18 cellular contexts compared by ENCODE assay signal in genomic region chr5:144117412-144117811, GRCh38. TPM values are rescaled to one million over a fixed set of nuclear protein-coding genes. Genes with fewer than 3 reads are reported as not detected.
DNase-seq lines count a peak whose midpoint lies in the region; ATAC-seq and TF ChIP-seq lines count a peak whose summit lies in the region.
"Had no signal": no experiment of that assay in that cellular context is flagged by ENCODE, and none has a peak within 500 bp of the region (broad histone marks: within the 10 kb centered on the region; RNA-seq: fewer than 3 reads in every experiment).

No MANE protein-coding gene starts in this region.

- H3K4me1 ChIP-seq in left ventricle myocardium inferior (peaks cover 8% of the 10 kb centered on the region), fibroblast of lung (ENCODE audit: control insufficient read depth, extremely low read depth, insufficient read depth, low read length) (peaks cover 2% of the 10 kb centered on the region), upper lobe of right lung (no peaks in the 10 kb centered on the region)
- H3K4me1 ChIP-seq: BLaER1 had no signal

- H3K9me3 ChIP-seq in left ventricle myocardium inferior (replicated peaks) = peaks cover 5% of the 10 kb centered on the region
- no peaks in the 10 kb centered on the region for H3K9me3 ChIP-seq in fibroblast of lung (ENCODE audit: control insufficient read depth, insufficient read depth, low read depth, low read length)
- no peaks in the 10 kb centered on the region for H3K9me3 ChIP-seq in upper lobe of right lung

- intact Hi-C loops in Right ventricle myocardium superior (cut with DNase I) (no loop called here), left ventricle myocardium inferior (cut with micrococcal nuclease) (no loop called here), upper lobe of right lung (cut with DNase I) (no loop called here)

- H3K27me3 ChIP-seq in left ventricle myocardium inferior (ENCODE audit: low read depth) (no peaks in the 10 kb centered on the region), fibroblast of lung (ENCODE audit: control insufficient read depth, insufficient read depth, low read length) (no peaks in the 10 kb centered on the region), upper lobe of right lung (no peaks in the 10 kb centered on the region)
- H3K27me3 ChIP-seq: BLaER1 had no signal

- POLR2A ChIA-PET in RWPE1 (lab: Yijun Ruan, JAX; ENCODE audit: low non-redundant PET) = no interaction called here

- H3K36me3 ChIP-seq in left ventricle myocardium inferior (no peaks in the 10 kb centered on the region), fibroblast of lung (ENCODE audit: control insufficient read depth, insufficient read depth, low read length) (no peaks in the 10 kb centered on the region), upper lobe of right lung (no peaks in the 10 kb centered on the region)
- H3K36me3 ChIP-seq: BLaER1 had no signal

- peak overlapping the region; percentile 31 for H2AFZ ChIP-seq in fibroblast of lung (ENCODE audit: low read length)

- DNase-seq in Right ventricle myocardium superior = no peak
- no peak for DNase-seq in left ventricle myocardium inferior
- DNase-seq in fibroblast of lung (ENCODE audit: low read depth in 2 of 2) = no peak
- DNase-seq in upper lobe of right lung = no peak
- DNase-seq in medulla oblongata (ENCODE audit: extremely low spot score) = no peak
- DNase-seq in RWPE1 (ENCODE audit: low spot score) = no peak
- DNase-seq: GDM1; KG1; NCI-H1092 treated with DMSO at 0.1 percent for 48 hours; NCI-H1694; NCI-H2107; NCI-H345; NCI-H526 treated with DMSO at 0.1 percent for 48 hours; NK-92 treated with Interleukin-12 subunit alpha and Interleukin-12 subunit beta, amount 100 ng/mL, for 24 hours had no signal

- ATAC-seq in Right ventricle myocardium superior (ENCODE audit: poor library complexity) = peak; percentile 68
- ATAC-seq in upper lobe of right lung = peak; percentile 44
- no peak for ATAC-seq in GM18502 (IDR thresholded peaks at IDR 0.05; ENCODE audit: poor library complexity, unreplicated experiment)
- ATAC-seq: GM12878 had no signal

- no peak overlapping the region for H3K4me3 ChIP-seq in left ventricle myocardium inferior
- H3K4me3 ChIP-seq in fibroblast of lung (replicated peaks in 1 of 4; ENCODE audit: control extremely low read depth in 1 of 4, insufficient read depth in 1 of 4, low read depth in 3 of 4, low read length in 4 of 4) = no peak overlapping the region
- H3K4me3 ChIP-seq in upper lobe of right lung = no peak overlapping the region
- H3K4me3 ChIP-seq: BLaER1, GM12878 had no signal

- no peak overlapping the region for H3K4me2 ChIP-seq in fibroblast of lung (ENCODE audit: extremely low read depth, insufficient read depth, low read length)
- H3K4me2 ChIP-seq: BLaER1 had no signal

- H4K20me1 ChIP-seq in fibroblast of lung (ENCODE audit: control insufficient read depth, extremely low read depth, insufficient read depth, low read length) = no peaks in the 10 kb centered on the region
- H4K20me1 ChIP-seq: BLaER1 had no signal

- H3K27ac ChIP-seq in left ventricle myocardium inferior (replicated peaks) (no peak overlapping the region), VCaP (peak overlapping the region; percentile 78; the same call in 1 of the 2 replicates), fibroblast of lung (ENCODE audit: insufficient read depth, low read length) (no peak overlapping the region), upper lobe of right lung (no peak overlapping the region), RWPE1 (no peak overlapping the region)
- H3K27ac ChIP-seq: BLaER1 had no signal

- H3K9ac ChIP-seq in fibroblast of lung (ENCODE audit: insufficient read depth, low read length) = no peak overlapping the region
- H3K9ac ChIP-seq: BLaER1 had no signal

- TF ChIP-seq CTCF in left ventricle myocardium inferior (IDR thresholded peaks at IDR 0.05; ENCODE audit: borderline replicate concordance) = no peak
- TF ChIP-seq CTCF in VCaP (conservative IDR thresholded peaks at IDR 0.05) = no peak
- TF ChIP-seq CTCF in fibroblast of lung (conservative IDR thresholded peaks at IDR 0.05 in 1 of 2, IDR thresholded peaks at IDR 0.05 in 1 of 2; ENCODE audit: low read depth in 1 of 2, low read length in 2 of 2) = no peak
- TF ChIP-seq CTCF in upper lobe of right lung (IDR thresholded peaks at IDR 0.05) = no peak
- TF ChIP-seq CTCF in RWPE1 (conservative IDR thresholded peaks at IDR 0.05; ENCODE audit: low read depth) = no peak

- H3K79me2 ChIP-seq in fibroblast of lung (ENCODE audit: control insufficient read depth, insufficient read depth, low read length) = no peaks in the 10 kb centered on the region

- CTCF ChIA-PET in RWPE1 (lab: Yijun Ruan, JAX) = no interaction called here

RNA-seq across cellular contexts. Expression of gene YIPF5, which starts 53.0 kb away (rescaled TPM):
- total RNA-seq in Right ventricle myocardium superior (21.3 TPM), left ventricle myocardium inferior (26.1 TPM), fibroblast of lung (69.6 and 83.2 TPM in 2 replicates), upper lobe of right lung (47.6 TPM)
- 110 and 175 TPM in 2 replicates for polyA plus RNA-seq in fibroblast of lung
- 81.7 and 112 TPM in 2 replicates for polyA plus RNA-seq in fibroblast of lung (2012)
- 59.6 and 66.4 TPM in 2 replicates for polyA minus RNA-seq in fibroblast of lung (ENCODE audit: low replicate concordance)

RNA-seq across cellular contexts. Expression of gene KCTD16, which starts 53.3 kb away (rescaled TPM):
- total RNA-seq in Right ventricle myocardium superior (0.03 TPM), left ventricle myocardium inferior (0.08 TPM), fibroblast of lung (1.0 and 1.2 TPM in 2 replicates), upper lobe of right lung (5.1 TPM)
- polyA plus RNA-seq in fibroblast of lung = 0.32 and 0.38 TPM in 2 replicates
- polyA plus RNA-seq in fibroblast of lung (2012) = 0.19 and 0.20 TPM in 2 replicates
- 0.52 TPM in 1 of 2 replicates, not detected in the other for polyA minus RNA-seq in fibroblast of lung (ENCODE audit: low replicate concordance)
